30 cellular contexts compared by ENCODE assay signal in genomic region chr5:44695259-44695658, GRCh38.
"Had no signal": no experiment of that assay in that cellular context is flagged by ENCODE, and none has a peak within 500 bp of the region (broad histone marks: within the 10 kb centered on the region; RNA-seq: fewer than 3 reads in every experiment).

No MANE protein-coding gene starts in this region.

- H3K9me3 ChIP-seq: SJCRH30 had no signal

- ATAC-seq: Panc1, Right ventricle myocardium inferior, T-cell had no signal

- H3K36me3 ChIP-seq: SJCRH30 had no signal

- H3K27ac ChIP-seq: PC-9, RWPE1, SJCRH30, SK-N-MC had no signal

- H3K4me2 ChIP-seq: PC-9 had no signal

- H3K4me3 ChIP-seq: PC-9, SJCRH30, SK-N-MC had no signal

- FAIRE-seq: RCC 7860 had no signal

- H2AFZ ChIP-seq: PC-9 had no signal

- H3K27me3 ChIP-seq: SJCRH30 had no signal

- DNase-seq: Karpas-422, MM.1S, MV-4-11, NCI-H1092, NCI-H1105, NCI-H1417 treated with DMSO at 0.1 percent for 48 hours, NCI-H1436 treated with DMSO at 0.1 percent for 48 hours, NCI-H1694 treated with DMSO at 0.1 percent for 48 hours, NCI-H187 treated with DMSO at 0.1 percent for 48 hours, NCI-H2029, NCI-H2081, NCI-H2171 treated with DMSO at 0.1 percent for 48 hours, NCI-H2227 treated with DMSO at 0.1 percent for 48 hours, NCI-H345, NCI-H446, NCI-H510A treated with DMSO at 0.1 percent for 48 hours, NCI-H524 treated with DMSO at 0.1 percent for 48 hours, NCI-H69, NCI-H748 treated with DMSO at 0.1 percent for 48 hours, NCI-H82, PC-9, SHP77, SIG-M5, SJCRH30, T-cell had no signal

- H3K4me1 ChIP-seq: SJCRH30 had no signal
